In genomic region chr18:10032331-10032979, GRCh38 we compare ENCODE assay signal across 7 cellular contexts.
DNase-seq lines count a peak whose midpoint lies in the region; ATAC-seq and TF ChIP-seq lines count a peak whose summit lies in the region.

No MANE protein-coding gene starts in this region.

- no peak overlapping the region for H4K8ac ChIP-seq in mesendoderm (ENCODE audit: low read depth, low read length)

- no peaks in the 10 kb centered on the region for H3K4me1 ChIP-seq in mesendoderm (ENCODE audit: control insufficient read depth, low read depth, low read length)

- H3K4me2 ChIP-seq in mesendoderm (ENCODE audit: low read length): peak overlapping the region; percentile 12

- H3K79me1 ChIP-seq in mesendoderm (ENCODE audit: low read length): no peaks in the 10 kb centered on the region

- peak overlapping the region; percentile 57 for H3K9ac ChIP-seq in mesendoderm (ENCODE audit: low read length)

- H3K4ac ChIP-seq in mesendoderm (ENCODE audit: low read depth, low read length): peak overlapping the region; percentile 74

- no peaks in the 10 kb centered on the region for H3K27me3 ChIP-seq in mesendoderm (ENCODE audit: insufficient read depth, low read length, poor library complexity)

- H4K5ac ChIP-seq in mesendoderm (ENCODE audit: low read length): peak overlapping the region; percentile 89

- H2BK15ac ChIP-seq in mesendoderm (replicated peaks; ENCODE audit: low read depth): no peak overlapping the region

- peak overlapping the region; percentile 52 for H2BK5ac ChIP-seq in mesendoderm (ENCODE audit: low read length)

- TF ChIP-seq CTCF in NB4 (IDR thresholded peaks at IDR 0.05; ENCODE audit: low read depth, low read length) (peak; percentile 13), choroid plexus epithelial cell (conservative IDR thresholded peaks at IDR 0.05; ENCODE audit: low read depth, low read length) (peak; percentile 48)

- WGBS in mesendoderm (ENCODE audit: extremely low coverage, insufficient coverage, low lambda C conversion rate): no CpG with 5 or more reads among the region's 45 CpGs

- peak overlapping the region; percentile 9 for H2BK120ac ChIP-seq in mesendoderm (ENCODE audit: low read depth, low read length)

- no peaks in the 10 kb centered on the region for H3K36me3 ChIP-seq in mesendoderm (ENCODE audit: control insufficient read depth, insufficient read depth, low read length)

- H3K18ac ChIP-seq in mesendoderm (ENCODE audit: low read length): peak overlapping the region; percentile 69

- TF ChIP-seq POLR2A in NB4 (IDR thresholded peaks at IDR 0.05; ENCODE audit: extremely low read depth, insufficient read length): no peak

- DNase-seq in NB4 (ENCODE audit: low read depth): no peak
- no peak for DNase-seq in choroid plexus epithelial cell (ENCODE audit: low read depth)
- peak; percentile 76 for DNase-seq in mesendoderm
- DNase-seq in substantia nigra (lab: John Stamatoyannopoulos, UW): peak in 26 of 49 donors; percentile 20 to 63 (median 44)
- DNase-seq in dedifferentiated amniotic fluid mesenchymal stem cell (ENCODE audit: extremely low spot score): no peak

- H3K79me2 ChIP-seq in mesendoderm (ENCODE audit: control insufficient read depth, insufficient read depth, low read length): no peaks in the 10 kb centered on the region

- H2AK5ac ChIP-seq in mesendoderm (ENCODE audit: low read length): no peak overlapping the region

- peak overlapping the region; percentile 82 for H3K56ac ChIP-seq in mesendoderm (ENCODE audit: low read length)

- no peak overlapping the region for H3K23ac ChIP-seq in mesendoderm (ENCODE audit: low read length)

- H3K27ac ChIP-seq in mesendoderm (ENCODE audit: low read depth, low read length) (no peak overlapping the region), substantia nigra (ENCODE audit: low read depth, low read length, poor library complexity, severe bottlenecking) (peak overlapping the region; percentile 50)

- ATAC-seq in HG03045 (IDR thresholded peaks at IDR 0.05; ENCODE audit: unreplicated experiment): no peak
- no peak for ATAC-seq in HG02973 (IDR thresholded peaks at IDR 0.05; ENCODE audit: unreplicated experiment)

- no peak overlapping the region for H3K4me3 ChIP-seq in NB4 (ENCODE audit: low read depth, low read length)
- peak overlapping the region; percentile 33 for H3K4me3 ChIP-seq in choroid plexus epithelial cell (ENCODE audit: low read depth, low read length)
- H3K4me3 ChIP-seq in mesendoderm (ENCODE audit: low read length): no peak overlapping the region

Comparison
In these comparisons a context has a peak if more than half of its experiments do, and no peak if none do; other contexts are left out.
1. DNase-seq: peak in mesendoderm (single experiment) and substantia nigra (26 of 49); none in NB4 (single experiment), choroid plexus epithelial cell (single experiment) and dedifferentiated amniotic fluid mesenchymal stem cell (single experiment).